Comparison of ENCODE assay signal across 8 cellular contexts in genomic region chr3:16885948-16886683, GRCh38. TPM values are rescaled to one million over a fixed set of nuclear protein-coding genes. Genes with fewer than 3 reads are reported as not detected.
DNase-seq lines count a peak whose midpoint lies in the region; ATAC-seq and TF ChIP-seq lines count a peak whose summit lies in the region.

No MANE protein-coding gene starts in this region.

- peaks cover 8% of the 10 kb centered on the region for H4K20me1 ChIP-seq in OCI-LY3 (ENCODE audit: insufficient read depth, low read length)

- H3K4me2 ChIP-seq in OCI-LY3 (ENCODE audit: low read length), result peak overlapping the region; percentile 89

- H2AFZ ChIP-seq in OCI-LY3 (ENCODE audit: low read depth, low read length), result peak overlapping the region; percentile 48; the same call in 1 of the 2 replicates

- H3K27me3 ChIP-seq in GM06990 (replicated peaks; ENCODE audit: control insufficient read depth, insufficient read depth, low read length) (no peaks in the 10 kb centered on the region), OCI-LY3 (ENCODE audit: low read depth, low read length) (no peaks in the 10 kb centered on the region), neutrophil (no peaks in the 10 kb centered on the region)
- H3K27me3 ChIP-seq in effector memory CD4-positive, alpha-beta T cell (replicated peaks; ENCODE audit: control insufficient read depth, insufficient read depth, low read length, poor library complexity, severe bottlenecking), result no peaks in the 10 kb centered on the region

- DNase-seq in GM06990 (ENCODE audit: extremely low read depth, insufficient read length), result no peak
- DNase-seq in effector memory CD4-positive, alpha-beta T cell, result no peak
- DNase-seq in NCI-H82 treated with DMSO at 0.1 percent for 48 hours (lab: John Stamatoyannopoulos, UW; ENCODE audit: unreplicated experiment), result no peak
- no peak for DNase-seq in posterior vena cava (ENCODE audit: low spot score)
- DNase-seq in NCI-H1436 (lab: John Stamatoyannopoulos, UW), result no peak

- no peak for ATAC-seq in GM18867 (IDR thresholded peaks at IDR 0.05; ENCODE audit: unreplicated experiment)

- H3K27ac ChIP-seq in OCI-LY3 (ENCODE audit: low read length) (peak overlapping the region; percentile 70; the same call in 1 of the 2 replicates), neutrophil (peak overlapping the region; percentile 94)
- peak overlapping the region; percentile 93 for H3K27ac ChIP-seq in effector memory CD4-positive, alpha-beta T cell (ENCODE audit: insufficient read depth, low read length, poor library complexity, severe bottlenecking)

- peaks cover 60% of the 10 kb centered on the region for H3K79me2 ChIP-seq in OCI-LY3 (ENCODE audit: low read length)

- peak overlapping the region; percentile 96 for H3K4me3 ChIP-seq in GM06990 (replicated peaks; ENCODE audit: low read depth, low read length)
- peak overlapping the region; percentile 84 for H3K4me3 ChIP-seq in OCI-LY3 (ENCODE audit: low read length)
- H3K4me3 ChIP-seq in effector memory CD4-positive, alpha-beta T cell (ENCODE audit: insufficient read depth, low read depth, low read length, poor library complexity, severe bottlenecking), result peak overlapping the region; percentile 78
- H3K4me3 ChIP-seq in neutrophil (ENCODE audit: low read depth in 1 of 2, low read length in 1 of 2), result peak overlapping the region; percentile 85 to 98

- TF ChIP-seq CTCF in GM06990 (IDR thresholded peaks at IDR 0.05; ENCODE audit: insufficient read depth, low read length, poor library complexity, severe bottlenecking), result no peak
- no peak for TF ChIP-seq CTCF in OCI-LY3 (IDR thresholded peaks at IDR 0.05; ENCODE audit: low read depth, low read length)
- TF ChIP-seq CTCF in neutrophil (IDR thresholded peaks at IDR 0.05), result no peak

- intact Hi-C loops in posterior vena cava (cut with DNase I), result no loop called here

- H3K36me3 ChIP-seq in GM06990 (ENCODE audit: control insufficient read depth, insufficient read depth, low read length) (no peaks in the 10 kb centered on the region), OCI-LY3 (replicated peaks; ENCODE audit: low read depth, low read length) (no peaks in the 10 kb centered on the region), neutrophil (no peaks in the 10 kb centered on the region)
- H3K36me3 ChIP-seq in effector memory CD4-positive, alpha-beta T cell (ENCODE audit: control insufficient read depth, insufficient read depth, low read length), result no peaks in the 10 kb centered on the region

- H3K9me3 ChIP-seq in OCI-LY3 (ENCODE audit: insufficient read depth, low read length), result no peaks in the 10 kb centered on the region
- no peaks in the 10 kb centered on the region for H3K9me3 ChIP-seq in effector memory CD4-positive, alpha-beta T cell (ENCODE audit: control insufficient read depth, low read length)
- H3K9me3 ChIP-seq in neutrophil, result no peaks in the 10 kb centered on the region

- H3K4me1 ChIP-seq in OCI-LY3 (ENCODE audit: low read length) (peaks cover 39% of the 10 kb centered on the region), neutrophil (ENCODE audit: control insufficient read depth in 1 of 2, insufficient read depth in 1 of 2, low read depth in 1 of 2, low read length in 1 of 2) (peaks cover 62 to 63% of the 10 kb centered on the region in 2 experiments)
- peaks cover 21% of the 10 kb centered on the region for H3K4me1 ChIP-seq in effector memory CD4-positive, alpha-beta T cell (ENCODE audit: control insufficient read depth, insufficient read depth, low read length, poor library complexity, severe bottlenecking)

- peak overlapping the region; percentile 89 for H3K9ac ChIP-seq in OCI-LY3 (ENCODE audit: low read length)

RNA-seq across cellular contexts. Expression of gene PLCL2, which starts 1.4 kb away (rescaled TPM):
- 10 to 100 TPM; 11.9 TPM for total RNA-seq in posterior vena cava
